In genomic region chr18:33576999-33577687, GRCh38 we compare ENCODE assay signal across 9 cellular contexts. TPM values are rescaled to one million over a fixed set of nuclear protein-coding genes. Genes with fewer than 3 reads are reported as not detected.
A peak's percentile ranks its signal among the peaks of the same experiment; 100 is the strongest.
DNase-seq lines count a peak whose midpoint lies in the region; ATAC-seq, FAIRE-seq and TF ChIP-seq lines count a peak whose summit lies in the region.
"Had no signal": no experiment of that assay in that cellular context is flagged by ENCODE, and none has a peak within 500 bp of the region (broad histone marks: within the 10 kb centered on the region; RNA-seq: fewer than 3 reads in every experiment).

No MANE protein-coding gene starts in this region.

- no peak for TF ChIP-seq POLR2A in endothelial cell of umbilical vein (IDR thresholded peaks at IDR 0.05; ENCODE audit: low read depth, low read length)

- H3K9me3 Mint-ChIP-seq in CD8-positive, alpha-beta T cell, result peaks cover under 1% of the 10 kb centered on the region

- intact Hi-C loops in CD8-positive, alpha-beta T cell (cut with DNase I, micrococcal nuclease), result no loop called here
- intact Hi-C loops in endothelial cell of umbilical vein (cut with micrococcal nuclease), result loop anchor here (5.0 kb wide), 1 partner anchor 90 kb away; no protein-coding TSS in a partner anchor

- no peak overlapping the region for H3K27ac Mint-ChIP-seq in CD8-positive, alpha-beta T cell

- H3K4me2 ChIP-seq in endothelial cell of umbilical vein (ENCODE audit: insufficient read depth, low read length), result peak overlapping the region; percentile 78

- POLR2A ChIA-PET in CD8-positive, alpha-beta T cell (lab: Charles Lee), result no interaction called here
- POLR2A ChIA-PET in endothelial cell of umbilical vein (lab: Charles Lee), result no interaction called here

- no peaks in the 10 kb centered on the region for H4K20me1 ChIP-seq in endothelial cell of umbilical vein (replicated peaks; ENCODE audit: control insufficient read depth, extremely low read depth, insufficient read depth, low read length)

- H3K9me1 ChIP-seq in endothelial cell of umbilical vein (replicated peaks; ENCODE audit: control insufficient read depth, extremely low read depth, insufficient read depth, low read length), result no peaks in the 10 kb centered on the region

- no peaks in the 10 kb centered on the region for H3K36me3 ChIP-seq in CD8-positive, alpha-beta T cell (ENCODE audit: insufficient read depth, low read length)
- H3K36me3 ChIP-seq in endothelial cell of umbilical vein (ENCODE audit: control insufficient read depth in 2 of 2, extremely low read depth in 1 of 2, insufficient read depth in 2 of 2, low read length in 2 of 2) (no peaks in the 10 kb centered on the region), neuron (ENCODE audit: insufficient read depth, low read length) (no peaks in the 10 kb centered on the region)

- no peak for FAIRE-seq in endothelial cell of umbilical vein (lab: Jason Lieb, UNC)
- FAIRE-seq: HTR-8/SVneo had no signal

- H2AFZ ChIP-seq in endothelial cell of umbilical vein (ENCODE audit: low read depth, low read length) (peak overlapping the region; percentile 95), neuron (ENCODE audit: low read depth, low read length) (peak overlapping the region; percentile 56)

- no peaks in the 10 kb centered on the region for H3K9me3 ChIP-seq in CD8-positive, alpha-beta T cell (ENCODE audit: low read length)
- H3K9me3 ChIP-seq in endothelial cell of umbilical vein (replicated peaks; ENCODE audit: control insufficient read depth, insufficient read depth, low read length) (no peaks in the 10 kb centered on the region), neuron (ENCODE audit: low read length) (no peaks in the 10 kb centered on the region)

- no peak overlapping the region for H3K27ac ChIP-seq in CD8-positive, alpha-beta T cell (ENCODE audit: low read depth, low read length)
- H3K27ac ChIP-seq in endothelial cell of umbilical vein (ENCODE audit: insufficient read depth, low read depth, low read length), result no peak overlapping the region

- no peaks in the 10 kb centered on the region for H3K36me3 Mint-ChIP-seq in CD8-positive, alpha-beta T cell

- peaks cover 4% of the 10 kb centered on the region for H3K4me1 Mint-ChIP-seq in CD8-positive, alpha-beta T cell (ENCODE audit: low read depth)

- no peaks in the 10 kb centered on the region for H3K79me2 ChIP-seq in endothelial cell of umbilical vein (ENCODE audit: control insufficient read depth, insufficient read depth, low read length)

- ATAC-seq in CD8-positive, alpha-beta T cell, result no peak
- no peak for ATAC-seq in HG03097 (IDR thresholded peaks at IDR 0.05; ENCODE audit: low FRiP score, unreplicated experiment)
- ATAC-seq in GM19328 (IDR thresholded peaks at IDR 0.05; ENCODE audit: unreplicated experiment), result no peak

- no peaks in the 10 kb centered on the region for H3K4me1 ChIP-seq in CD8-positive, alpha-beta T cell (ENCODE audit: insufficient read depth, low read length)
- H3K4me1 ChIP-seq in endothelial cell of umbilical vein (ENCODE audit: control insufficient read depth, extremely low read depth, insufficient read depth, low read length), result peaks cover 4% of the 10 kb centered on the region
- peaks cover 31% of the 10 kb centered on the region for H3K4me1 ChIP-seq in neuron (ENCODE audit: insufficient read depth, low read length)

- BruUV-seq in endothelial cell of umbilical vein (replicated peaks; lab: Mats Ljungman, UMichigan), result no TSS peak

- no peak overlapping the region for H3K4me3 ChIP-seq in CD8-positive, alpha-beta T cell (ENCODE audit: low read depth, low read length)
- H3K4me3 ChIP-seq in endothelial cell of umbilical vein (replicated peaks in 1 of 3; ENCODE audit: insufficient read depth in 1 of 3, low read depth in 1 of 3, low read length in 3 of 3) (peak overlapping the region in 1 of 3 experiments; percentile 43), neuron (ENCODE audit: low read length) (peak overlapping the region; percentile 55)

- no peak for TF ChIP-seq CTCF in CD8-positive, alpha-beta T cell (IDR thresholded peaks at IDR 0.05)
- TF ChIP-seq CTCF in endothelial cell of umbilical vein (IDR thresholded peaks at IDR 0.05; ENCODE audit: extremely low read depth in 1 of 2, insufficient read depth in 1 of 2, low read depth in 1 of 2, low read length in 2 of 2), result no peak

- H3K27me3 Mint-ChIP-seq in CD8-positive, alpha-beta T cell (ENCODE audit: low read depth), result peaks cover 5% of the 10 kb centered on the region

- no peak for DNase-seq in CD8-positive, alpha-beta T cell
- DNase-seq in NCI-H69 (lab: John Stamatoyannopoulos, UW) (peak; percentile 79), endothelial cell of umbilical vein (ENCODE audit: low read depth, low spot score) (peak; percentile 4), NCI-H1417 treated with DMSO at 0.1 percent for 48 hours (lab: John Stamatoyannopoulos, UW) (no peak)
- no peak for DNase-seq in activated effector memory CD4-positive, alpha-beta T cell treated with Interleukin-2 at 50 U/mL for 16 hours

- H3K4me3 Mint-ChIP-seq in CD8-positive, alpha-beta T cell, result peak overlapping the region; percentile 74

- dilution Hi-C loops in endothelial cell of umbilical vein (cut with MboI; ENCODE audit: extremely low pct_ligation_motif_present, low sequenced_read_pairs), result no loop called here

- H3K27me3 ChIP-seq in CD8-positive, alpha-beta T cell (ENCODE audit: insufficient read depth, low read length), result no peaks in the 10 kb centered on the region
- H3K27me3 ChIP-seq in endothelial cell of umbilical vein (ENCODE audit: control insufficient read depth in 2 of 2, insufficient read depth in 2 of 2, low read length in 2 of 2), result peaks cover 22 to 50% of the 10 kb centered on the region in 2 experiments
- H3K27me3 ChIP-seq in neuron (ENCODE audit: insufficient read depth, low read length), result no peaks in the 10 kb centered on the region

- H3K9ac ChIP-seq in endothelial cell of umbilical vein (replicated peaks; ENCODE audit: extremely low read depth, insufficient read depth, low read length), result no peak overlapping the region

- CTCF ChIA-PET in CD8-positive, alpha-beta T cell (lab: Charles Lee), result no interaction called here
- CTCF ChIA-PET in endothelial cell of umbilical vein (lab: Charles Lee), result no interaction called here

TF ChIP-seq in endothelial cell of umbilical vein, 7 proteins besides CTCF, POLR2A, EP300 and RAD21:
- TF ChIP-seq EZH2 (IDR thresholded peaks at IDR 0.05; ENCODE audit: borderline replicate concordance, low read depth, low read length, severe bottlenecking) (no peak), JUN (IDR thresholded peaks at IDR 0.05; ENCODE audit: borderline replicate concordance, insufficient read depth, insufficient read length, low read depth) (no peak), POLR2AphosphoS5 (IDR thresholded peaks at IDR 0.05; ENCODE audit: insufficient read depth, low read depth, low read length) (no peak)

RNA-seq across cellular contexts. Expression of gene ASXL3, which starts 0.9 kb away (rescaled TPM):
- not detected for total RNA-seq in CD8-positive, alpha-beta T cell
- total RNA-seq in endothelial cell of umbilical vein, result 0.27 and 1.7 TPM in 2 replicates
- 0.07 and 0.13 TPM in 2 replicates for polyA plus RNA-seq in endothelial cell of umbilical vein
- 0.08 and 0.14 TPM in 2 replicates for polyA plus RNA-seq in endothelial cell of umbilical vein (2011; cell fraction: cytosol; rRNA removed)
- 0.43 and 0.59 TPM in 2 replicates for polyA plus RNA-seq in endothelial cell of umbilical vein (2011; cell fraction: nucleus; rRNA removed)
- 0.10 and 0.31 TPM in 2 replicates for polyA plus RNA-seq in endothelial cell of umbilical vein (2012)
- polyA minus RNA-seq in endothelial cell of umbilical vein, result 0.57 and 0.90 TPM in 2 replicates
- not detected for polyA minus RNA-seq in endothelial cell of umbilical vein (2011; cell fraction: cytosol; rRNA and poly(A)+ RNA removed)
- 3.1 and 5.9 TPM in 2 replicates for polyA minus RNA-seq in endothelial cell of umbilical vein (2011; cell fraction: nucleus; rRNA and poly(A)+ RNA removed)

Comparison
In these comparisons a context has a peak if more than half of its experiments do, and no peak if none do; other contexts are left out.
1. DNase-seq: peak in NCI-H69 (single experiment) and endothelial cell of umbilical vein (single experiment); none in CD8-positive, alpha-beta T cell (0 of 7), NCI-H1417 treated with DMSO at 0.1 percent for 48 hours (single experiment) and activated effector memory CD4-positive, alpha-beta T cell treated with Interleukin-2 at 50 U/mL for 16 hours (single experiment).